ENCODE assay signal across 13 cellular contexts in the genomic region with DNA sequence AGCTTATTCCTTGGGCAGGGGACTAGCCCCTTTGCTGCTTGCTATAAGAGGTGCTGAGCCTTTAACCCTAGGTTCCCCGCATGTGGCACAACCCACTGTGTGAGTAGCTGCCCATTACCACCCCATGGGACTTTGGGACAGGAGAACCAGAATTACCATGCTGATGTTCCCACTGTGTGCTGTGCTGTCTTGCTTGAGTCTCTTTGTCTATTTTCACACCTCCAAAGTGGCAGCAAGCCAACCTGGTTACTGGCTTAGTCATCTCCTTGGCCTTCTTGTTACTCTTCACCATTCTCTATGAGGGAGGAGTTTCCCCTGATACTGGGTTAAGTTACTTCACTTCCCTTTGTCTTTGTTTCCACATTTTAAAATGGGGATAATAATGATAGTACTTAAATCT.
DNase-seq lines count a peak whose midpoint lies in the region; ATAC-seq, FAIRE-seq and TF ChIP-seq lines count a peak whose summit lies in the region.
"Had no signal": no experiment of that assay in that cellular context is flagged by ENCODE, and none has a peak within 500 bp of the region (broad histone marks: within the 10 kb centered on the region; RNA-seq: fewer than 3 reads in every experiment).

No MANE protein-coding gene starts in this region.

- peak; percentile 69 for DNase-seq in activated CD4-positive, alpha-beta T cell treated with anti-CD3 and anti-CD28 coated beads for 36 hours
- no peak for DNase-seq in activated CD4-positive, alpha-beta T cell treated with anti-CD3 and anti-CD28 coated beads, Interleukin-2, amount 10 ng/mL, durations not matched to agents 7 days and 5 days
- peak; percentile 60 for DNase-seq in HT-29 (ENCODE audit: low spot score)
- DNase-seq in GM12878 (ENCODE audit: low read depth, low spot score) = peak; percentile 86
- DNase-seq in sigmoid colon = peak; percentile 67
- DNase-seq in NCI-H146 (lab: John Stamatoyannopoulos, UW) = no peak
- DNase-seq in H7 = no peak
- DNase-seq: effector CD4-positive, alpha-beta T cell; KBM-7 had no signal

- no peak for FAIRE-seq in GM12878 (lab: Jason Lieb, UNC)
- FAIRE-seq: H54 had no signal

- no peak for TF ChIP-seq RAD21 in GM12878 (IDR thresholded peaks at IDR 0.05; ENCODE audit: insufficient read depth, low read depth, low read length)

- H3K27me3 Mint-ChIP-seq in activated CD4-positive, alpha-beta T cell treated with anti-CD3 and anti-CD28 coated beads for 36 hours = no peaks in the 10 kb centered on the region
- H3K27me3 Mint-ChIP-seq in activated CD4-positive, alpha-beta T cell treated with anti-CD3 and anti-CD28 coated beads, Interleukin-2, amount 10 ng/mL, durations not matched to agents 7 days and 5 days = peaks cover 8% of the 10 kb centered on the region

- ATAC-seq in activated CD4-positive, alpha-beta T cell treated with anti-CD3 and anti-CD28 coated beads for 36 hours = peak; percentile 79
- ATAC-seq in GM12878 (peak; percentile 53), GM18502 (IDR thresholded peaks at IDR 0.05; ENCODE audit: poor library complexity, unreplicated experiment) (no peak)
- ATAC-seq: left lobe of liver, Right ventricle myocardium inferior had no signal

- no TSS peak for BruUV-seq in GM12878 (replicated peaks; lab: Mats Ljungman, UMichigan)

- H3K27me3 ChIP-seq in GM12878 (replicated peaks in 1 of 2; ENCODE audit: control insufficient read depth in 2 of 2, insufficient read depth in 2 of 2, low read length in 1 of 2) = no peaks in the 10 kb centered on the region
- H3K27me3 ChIP-seq in sigmoid colon = no peaks in the 10 kb centered on the region
- no peaks in the 10 kb centered on the region for H3K27me3 ChIP-seq in H7 (ENCODE audit: control insufficient read depth, insufficient read depth, low read length)

- H3K4me1 ChIP-seq in GM12878 (ENCODE audit: control insufficient read depth, insufficient read depth, low read length) (peaks cover 43% of the 10 kb centered on the region), sigmoid colon (peaks cover 0 to 35% (median 25%) of the 10 kb centered on the region in 4 donors)

- H3K27ac Mint-ChIP-seq in activated CD4-positive, alpha-beta T cell treated with anti-CD3 and anti-CD28 coated beads for 36 hours = no peak overlapping the region
- H3K27ac Mint-ChIP-seq in activated CD4-positive, alpha-beta T cell treated with anti-CD3 and anti-CD28 coated beads, Interleukin-2, amount 10 ng/mL, durations not matched to agents 7 days and 5 days = no peak overlapping the region

- no peak overlapping the region for H3K4me2 ChIP-seq in GM12878 (ENCODE audit: control insufficient read depth, insufficient read depth)

- no peak for TF ChIP-seq CTCF in GM12878 (IDR thresholded peaks at IDR 0.05 in 2 of 3, conservative IDR thresholded peaks at IDR 0.05 in 1 of 3; ENCODE audit: control insufficient read depth in 2 of 3, extremely low read depth in 1 of 3, insufficient read depth in 1 of 3, low read depth in 3 of 3, low read length in 3 of 3)
- no peak for TF ChIP-seq CTCF in sigmoid colon (IDR thresholded peaks at IDR 0.05)

- H3K9ac ChIP-seq in GM12878 (ENCODE audit: control insufficient read depth, insufficient read depth, low read length) = no peak overlapping the region

- no peaks in the 10 kb centered on the region for H4K20me1 ChIP-seq in GM12878 (ENCODE audit: control insufficient read depth, insufficient read depth)

- peaks cover 6% of the 10 kb centered on the region for H3K9me3 Mint-ChIP-seq in activated CD4-positive, alpha-beta T cell treated with anti-CD3 and anti-CD28 coated beads for 36 hours (ENCODE audit: low read depth)
- peaks cover 5% of the 10 kb centered on the region for H3K9me3 Mint-ChIP-seq in activated CD4-positive, alpha-beta T cell treated with anti-CD3 and anti-CD28 coated beads, Interleukin-2, amount 10 ng/mL, durations not matched to agents 7 days and 5 days

- H3K4me3 Mint-ChIP-seq in activated CD4-positive, alpha-beta T cell treated with anti-CD3 and anti-CD28 coated beads for 36 hours = no peak overlapping the region
- no peak overlapping the region for H3K4me3 Mint-ChIP-seq in activated CD4-positive, alpha-beta T cell treated with anti-CD3 and anti-CD28 coated beads, Interleukin-2, amount 10 ng/mL, durations not matched to agents 7 days and 5 days

- H3K27ac ChIP-seq in GM12878 (ENCODE audit: control insufficient read depth, insufficient read depth) = peak overlapping the region; percentile 89
- H3K27ac ChIP-seq in sigmoid colon = no peak overlapping the region

- no peaks in the 10 kb centered on the region; the same call in none of the 2 replicates for H3K79me2 ChIP-seq in GM12878 (ENCODE audit: control insufficient read depth, insufficient read depth, low read length)

- RAD21 ChIA-PET in GM12878 (lab: Charles Lee; ENCODE audit: unreplicated experiment) = interaction anchor here (0.8 to 4.3 kb wide), 6 partner anchors 12 to 183 kb away, joined by 3 to 32 read pairs (median 4); no protein-coding TSS in a partner anchor

- in situ Hi-C loops in GM12878 (cut with MboI) = loop anchor here (5.0 kb wide), 1 partner anchor 186 kb away; no protein-coding TSS in a partner anchor

- CTCF ChIA-PET in activated CD4-positive, alpha-beta T cell treated with anti-CD3 and anti-CD28 coated beads for 36 hours (lab: Charles Lee) = interaction anchor here (0.9 to 1.3 kb wide), 2 partner anchors 22 to 460 kb away, joined by 3 to 4 read pairs; no protein-coding TSS in a partner anchor
- CTCF ChIA-PET in activated CD4-positive, alpha-beta T cell treated with anti-CD3 and anti-CD28 coated beads, Interleukin-2, amount 10 ng/mL, durations not matched to agents 7 days and 5 days (lab: Charles Lee) = interaction anchor here (0.6 kb wide), 1 partner anchor 23 kb away, joined by 3 read pairs; no protein-coding TSS in a partner anchor
- CTCF ChIA-PET in GM12878 (lab: Yijun Ruan, JAX) = interaction anchor here (1.5 to 6.1 kb wide), 3 partner anchors 11 to 758 kb away, joined by 5 to 63 read pairs (median 6); no protein-coding TSS in a partner anchor

- WGBS in GM12878 (ENCODE audit: insufficient coverage, insufficient replicate concordance, low lambda C conversion rate, missing lambda C conversion rate) = 29% methylated on average over 1 of the region's 1 CpG
- WGBS in sigmoid colon, 2 donors = 95 to 98% methylated on average over 1 of the region's 1 CpG

- H3K4me1 Mint-ChIP-seq in activated CD4-positive, alpha-beta T cell treated with anti-CD3 and anti-CD28 coated beads for 36 hours = peaks cover 20% of the 10 kb centered on the region
- H3K4me1 Mint-ChIP-seq in activated CD4-positive, alpha-beta T cell treated with anti-CD3 and anti-CD28 coated beads, Interleukin-2, amount 10 ng/mL, durations not matched to agents 7 days and 5 days = peaks cover 8% of the 10 kb centered on the region

- peaks cover 2% of the 10 kb centered on the region for H3K36me3 Mint-ChIP-seq in activated CD4-positive, alpha-beta T cell treated with anti-CD3 and anti-CD28 coated beads for 36 hours (ENCODE audit: low read depth)
- H3K36me3 Mint-ChIP-seq in activated CD4-positive, alpha-beta T cell treated with anti-CD3 and anti-CD28 coated beads, Interleukin-2, amount 10 ng/mL, durations not matched to agents 7 days and 5 days (ENCODE audit: low read depth) = peaks cover 5% of the 10 kb centered on the region

- no peaks in the 10 kb centered on the region for H3K36me3 ChIP-seq in GM12878 (ENCODE audit: control insufficient read depth in 2 of 2, insufficient read depth in 2 of 2, low read length in 1 of 2)
- H3K36me3 ChIP-seq in sigmoid colon = no peaks in the 10 kb centered on the region
- H3K36me3 ChIP-seq in H7 (replicated peaks; ENCODE audit: control insufficient read depth, insufficient read depth, low read length) = no peaks in the 10 kb centered on the region

- H3K9me3 ChIP-seq in GM12878 (replicated peaks; ENCODE audit: control insufficient read depth, insufficient read depth, low read length) = peaks cover 19% of the 10 kb centered on the region
- H3K9me3 ChIP-seq in sigmoid colon = no peaks in the 10 kb centered on the region

- TF ChIP-seq POLR2A in GM12878 (IDR thresholded peaks at IDR 0.05; ENCODE audit: low read depth, low read length) (no peak), sigmoid colon (IDR thresholded peaks at IDR 0.05) (no peak)

- H3K4me3 ChIP-seq in GM12878 (no peak overlapping the region), sigmoid colon (no peak overlapping the region), H7 (ENCODE audit: insufficient read depth, low read depth, low read length) (no peak overlapping the region)

- TF ChIP-seq EP300 in GM12878 (IDR thresholded peaks at IDR 0.05; ENCODE audit: borderline replicate concordance in 1 of 2, control insufficient read depth in 1 of 2, low read depth in 2 of 2, low read length in 2 of 2) (no peak), sigmoid colon (IDR thresholded peaks at IDR 0.05) (no peak)

- SMC1A ChIA-PET in GM12878 (lab: Charles Lee; ENCODE audit: uncharacterized antibody, unreplicated experiment) = interaction anchor here (0.7 to 11.5 kb wide), 8 partner anchors 11 to 459 kb away, joined by 3 to 225 read pairs (median 26); no protein-coding TSS in a partner anchor

- no peak overlapping the region for H2AFZ ChIP-seq in GM12878 (ENCODE audit: control insufficient read depth, low read depth, low read length)

- intact Hi-C loops in activated CD4-positive, alpha-beta T cell treated with anti-CD3 and anti-CD28 coated beads for 36 hours (cut with DNase I, micrococcal nuclease) = no loop called here
- intact Hi-C loops in GM12878 (cut with micrococcal nuclease; ENCODE audit: unreplicated experiment) = loop anchor here (5.0 kb wide), 1 partner anchor 1146 kb away; no protein-coding TSS in a partner anchor
- intact Hi-C loops in sigmoid colon (cut with DNase I) = loop anchor here (10.0 kb wide), 1 partner anchor 759 kb away; no protein-coding TSS in a partner anchor

- POLR2A ChIA-PET in activated CD4-positive, alpha-beta T cell treated with anti-CD3 and anti-CD28 coated beads for 36 hours (lab: Charles Lee) = interaction anchor here (0.5 to 1.0 kb wide), 3 partner anchors 133 to 1926 kb away, joined by 3 to 5 read pairs (median 4); no protein-coding TSS in a partner anchor
- POLR2A ChIA-PET in activated CD4-positive, alpha-beta T cell treated with anti-CD3 and anti-CD28 coated beads, Interleukin-2, amount 10 ng/mL, durations not matched to agents 7 days and 5 days (lab: Charles Lee) = no interaction called here
- POLR2A ChIA-PET in GM12878 (lab: Charles Lee) = interaction anchor here (0.6 to 3.3 kb wide), 4 partner anchors 11 to 34 kb away, joined by 3 to 16 read pairs (median 6); no protein-coding TSS in a partner anchor

TF ChIP-seq in GM12878, 131 proteins besides CTCF, POLR2A, EP300 and RAD21 (continues in another document):
- TF ChIP-seq SREBF2 (IDR thresholded peaks at IDR 0.05; ENCODE audit: low read length) = no peak
- TF ChIP-seq, protein P1, sequence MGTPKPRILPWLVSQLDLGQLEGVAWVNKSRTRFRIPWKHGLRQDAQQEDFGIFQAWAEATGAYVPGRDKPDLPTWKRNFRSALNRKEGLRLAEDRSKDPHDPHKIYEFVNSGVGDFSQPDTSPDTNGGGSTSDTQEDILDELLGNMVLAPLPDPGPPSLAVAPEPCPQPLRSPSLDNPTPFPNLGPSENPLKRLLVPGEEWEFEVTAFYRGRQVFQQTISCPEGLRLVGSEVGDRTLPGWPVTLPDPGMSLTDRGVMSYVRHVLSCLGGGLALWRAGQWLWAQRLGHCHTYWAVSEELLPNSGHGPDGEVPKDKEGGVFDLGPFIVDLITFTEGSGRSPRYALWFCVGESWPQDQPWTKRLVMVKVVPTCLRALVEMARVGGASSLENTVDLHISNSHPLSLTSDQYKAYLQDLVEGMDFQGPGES (IDR thresholded peaks at IDR 0.05) = no peak

Comparison
In these comparisons a context has a peak if more than half of its experiments do, and no peak if none do; other contexts are left out.
1. DNase-seq: peak in activated CD4-positive, alpha-beta T cell treated with anti-CD3 and anti-CD28 coated beads for 36 hours (single experiment), HT-29 (single experiment), GM12878 (single experiment) and sigmoid colon (single experiment); none in activated CD4-positive, alpha-beta T cell treated with anti-CD3 and anti-CD28 coated beads, Interleukin-2, amount 10 ng/mL, durations not matched to agents 7 days and 5 days (single experiment), NCI-H146 (single experiment) and H7 (single experiment).
2. intact Hi-C loops: an anchor here in GM12878 (5.0 kb wide) and sigmoid colon (10.0 kb wide); none called in activated CD4-positive, alpha-beta T cell treated with anti-CD3 and anti-CD28 coated beads for 36 hours.